ENCODE assay signal across 13 cellular contexts in genomic region chr1:24108334-24109165, GRCh38. TPM values are rescaled to one million over a fixed set of nuclear protein-coding genes. Genes with fewer than 3 reads are reported as not detected.
DNase-seq lines count a peak whose midpoint lies in the region; ATAC-seq and TF ChIP-seq lines count a peak whose summit lies in the region.
"Had no signal": no experiment of that assay in that cellular context is flagged by ENCODE, and none has a peak within 500 bp of the region (broad histone marks: within the 10 kb centered on the region; RNA-seq: fewer than 3 reads in every experiment).

No MANE protein-coding gene starts in this region.

- H3K4me3 ChIP-seq in SJSA1, result no peak overlapping the region
- H3K4me3 ChIP-seq in fibroblast of villous mesenchyme (ENCODE audit: low read depth, low read length), result no peak overlapping the region
- H3K4me3 ChIP-seq in skin epidermis, result no peak overlapping the region

- H3K27ac ChIP-seq in SJSA1 (0 out of 2 replicates have a peak overlapping the region, but pooled peaks have one; percentile 18), skin epidermis (peak overlapping the region in 20 of 21 experiments; percentile 34 to 92 (median 74))
- H3K27ac ChIP-seq: C4-2B had no signal

- peak; percentile 22 for ATAC-seq in activated CD8-positive, alpha-beta T cell treated with anti-CD3 and anti-CD28 coated beads for 36 hours
- ATAC-seq in activated CD8-positive, alpha-beta T cell treated with anti-CD3 and anti-CD28 coated beads, Interleukin-2, amount 10 ng/mL, durations not matched to agents 7 days and 5 days, result no peak

- H3K4me1 Mint-ChIP-seq in activated CD8-positive, alpha-beta T cell treated with anti-CD3 and anti-CD28 coated beads for 36 hours (ENCODE audit: low read depth), result peaks cover 5% of the 10 kb centered on the region
- H3K4me1 Mint-ChIP-seq in activated CD8-positive, alpha-beta T cell treated with anti-CD3 and anti-CD28 coated beads, Interleukin-2, amount 10 ng/mL, durations not matched to agents 7 days and 5 days (ENCODE audit: low read depth), result peaks cover 7% of the 10 kb centered on the region

- DNase-seq in activated CD8-positive, alpha-beta T cell treated with anti-CD3 and anti-CD28 coated beads for 36 hours, result no peak
- DNase-seq in activated CD8-positive, alpha-beta T cell treated with anti-CD3 and anti-CD28 coated beads, Interleukin-2, amount 10 ng/mL, durations not matched to agents 7 days and 5 days, result no peak
- peak; percentile 41 to 70 for DNase-seq in SJSA1 (ENCODE audit: low read depth in 1 of 2, low spot score in 2 of 2)
- DNase-seq in fibroblast of villous mesenchyme (ENCODE audit: low read depth), result peak; percentile 9
- no peak for DNase-seq in NCI-H2196 (lab: John Stamatoyannopoulos, UW; ENCODE audit: unreplicated experiment)
- no peak for DNase-seq in NCI-H2227 treated with DMSO at 0.1 percent for 48 hours (lab: John Stamatoyannopoulos, UW)
- DNase-seq in T1000 (lab: John Stamatoyannopoulos, UW), result no peak
- DNase-seq: activated B cell treated with CpG ODN at 0.5 μM for 24 hours; central memory CD4-positive, alpha-beta T cell; NCI-H446 had no signal

- H3K9me3 ChIP-seq in SJSA1 (replicated peaks), result no peaks in the 10 kb centered on the region

- POLR2A ChIA-PET in activated CD8-positive, alpha-beta T cell treated with anti-CD3 and anti-CD28 coated beads for 36 hours (lab: Charles Lee), result interaction anchor here (1.3 kb wide), 1 partner anchor 11 kb away, joined by 4 read pairs; no protein-coding TSS in a partner anchor
- POLR2A ChIA-PET in activated CD8-positive, alpha-beta T cell treated with anti-CD3 and anti-CD28 coated beads, Interleukin-2, amount 10 ng/mL, durations not matched to agents 7 days and 5 days (lab: Charles Lee), result no interaction called here

- no peaks in the 10 kb centered on the region for H3K36me3 ChIP-seq in SJSA1

- H3K4me3 Mint-ChIP-seq in activated CD8-positive, alpha-beta T cell treated with anti-CD3 and anti-CD28 coated beads for 36 hours, result no peak overlapping the region
- no peak overlapping the region for H3K4me3 Mint-ChIP-seq in activated CD8-positive, alpha-beta T cell treated with anti-CD3 and anti-CD28 coated beads, Interleukin-2, amount 10 ng/mL, durations not matched to agents 7 days and 5 days
- H3K4me3 Mint-ChIP-seq: activated B cell treated with CpG ODN at 0.5 μM for 24 hours had no signal

- TF ChIP-seq CTCF in activated CD8-positive, alpha-beta T cell treated with anti-CD3 and anti-CD28 coated beads for 36 hours (IDR thresholded peaks at IDR 0.05), result no peak
- no peak for TF ChIP-seq CTCF in fibroblast of villous mesenchyme (IDR thresholded peaks at IDR 0.05; ENCODE audit: insufficient read depth, low read depth, low read length)

- H3K36me3 Mint-ChIP-seq in activated CD8-positive, alpha-beta T cell treated with anti-CD3 and anti-CD28 coated beads for 36 hours (ENCODE audit: low read depth), result no peaks in the 10 kb centered on the region
- no peaks in the 10 kb centered on the region for H3K36me3 Mint-ChIP-seq in activated CD8-positive, alpha-beta T cell treated with anti-CD3 and anti-CD28 coated beads, Interleukin-2, amount 10 ng/mL, durations not matched to agents 7 days and 5 days (ENCODE audit: low read depth)

- intact Hi-C loops in activated CD8-positive, alpha-beta T cell treated with anti-CD3 and anti-CD28 coated beads for 36 hours (cut with micrococcal nuclease), result no loop called here

- H3K27ac Mint-ChIP-seq in activated CD8-positive, alpha-beta T cell treated with anti-CD3 and anti-CD28 coated beads for 36 hours, result no peak overlapping the region
- H3K27ac Mint-ChIP-seq in activated CD8-positive, alpha-beta T cell treated with anti-CD3 and anti-CD28 coated beads, Interleukin-2, amount 10 ng/mL, durations not matched to agents 7 days and 5 days, result no peak overlapping the region
- H3K27ac Mint-ChIP-seq: activated B cell treated with CpG ODN at 0.5 μM for 24 hours had no signal

- peaks cover 7% of the 10 kb centered on the region for H3K27me3 Mint-ChIP-seq in activated CD8-positive, alpha-beta T cell treated with anti-CD3 and anti-CD28 coated beads for 36 hours
- H3K27me3 Mint-ChIP-seq in activated CD8-positive, alpha-beta T cell treated with anti-CD3 and anti-CD28 coated beads, Interleukin-2, amount 10 ng/mL, durations not matched to agents 7 days and 5 days (ENCODE audit: low read depth), result peaks cover 17% of the 10 kb centered on the region

- CTCF ChIA-PET in activated CD8-positive, alpha-beta T cell treated with anti-CD3 and anti-CD28 coated beads for 36 hours (lab: Charles Lee), result no interaction called here
- CTCF ChIA-PET in activated CD8-positive, alpha-beta T cell treated with anti-CD3 and anti-CD28 coated beads, Interleukin-2, amount 10 ng/mL, durations not matched to agents 7 days and 5 days (lab: Charles Lee), result no interaction called here

- no peaks in the 10 kb centered on the region for H3K27me3 ChIP-seq in SJSA1 (replicated peaks)

- peaks cover 26% of the 10 kb centered on the region for H3K4me1 ChIP-seq in SJSA1 (replicated peaks)

- no peaks in the 10 kb centered on the region for H3K9me3 Mint-ChIP-seq in activated CD8-positive, alpha-beta T cell treated with anti-CD3 and anti-CD28 coated beads for 36 hours
- no peaks in the 10 kb centered on the region for H3K9me3 Mint-ChIP-seq in activated CD8-positive, alpha-beta T cell treated with anti-CD3 and anti-CD28 coated beads, Interleukin-2, amount 10 ng/mL, durations not matched to agents 7 days and 5 days (ENCODE audit: insufficient read depth)
- H3K9me3 Mint-ChIP-seq: activated B cell treated with CpG ODN at 0.5 μM for 24 hours had no signal

RNA-seq across cellular contexts. Expression of gene MYOM3, which starts 3.4 kb away (rescaled TPM):
- not detected for total RNA-seq in activated CD8-positive, alpha-beta T cell treated with anti-CD3 and anti-CD28 coated beads for 36 hours
- total RNA-seq in activated CD8-positive, alpha-beta T cell treated with anti-CD3 and anti-CD28 coated beads, Interleukin-2, amount 10 ng/mL, durations not matched to agents 7 days and 5 days, result not detected
- total RNA-seq in SJSA1 (2014; rRNA removed; shearing (Covaris generic)), result 0.03 TPM in 1 of 2 replicates, not detected in the other
- total RNA-seq in fibroblast of villous mesenchyme, result under 0.01 TPM in 1 of 2 replicates, not detected in the other
- total RNA-seq: activated B cell treated with CpG ODN at 0.5 μM for 24 hours, mononuclear cell had no signal

RNA-seq across cellular contexts. Expression of gene IL22RA1, which starts 34.4 kb away (rescaled TPM):
- total RNA-seq in activated CD8-positive, alpha-beta T cell treated with anti-CD3 and anti-CD28 coated beads for 36 hours, result not detected
- total RNA-seq in activated CD8-positive, alpha-beta T cell treated with anti-CD3 and anti-CD28 coated beads, Interleukin-2, amount 10 ng/mL, durations not matched to agents 7 days and 5 days, result not detected
- total RNA-seq in SJSA1 (2014; rRNA removed; shearing (Covaris generic)), result 1.1 TPM in 1 of 2 replicates, not detected in the other
- not detected in 2 replicates for total RNA-seq in fibroblast of villous mesenchyme
- total RNA-seq: mononuclear cell had no signal

Comparison
In these comparisons a context has a peak if more than half of its experiments do, and no peak if none do; other contexts are left out.
1. DNase-seq: peak in SJSA1 (2 of 2) and fibroblast of villous mesenchyme (single experiment); none in activated CD8-positive, alpha-beta T cell treated with anti-CD3 and anti-CD28 coated beads for 36 hours (single experiment), activated CD8-positive, alpha-beta T cell treated with anti-CD3 and anti-CD28 coated beads, Interleukin-2, amount 10 ng/mL, durations not matched to agents 7 days and 5 days (single experiment), NCI-H2196 (single experiment), NCI-H2227 treated with DMSO at 0.1 percent for 48 hours (single experiment) and T1000 (single experiment).